ENCODE assay signal across 12 cellular contexts in genomic region chr5:150638488-150639316, GRCh38. TPM values are rescaled to one million over a fixed set of nuclear protein-coding genes. Genes with fewer than 3 reads are reported as not detected.
A peak's percentile ranks its signal among the peaks of the same experiment; 100 is the strongest.
DNase-seq lines count a peak whose midpoint lies in the region; ATAC-seq, FAIRE-seq and TF ChIP-seq lines count a peak whose summit lies in the region.
"Had no signal": no experiment of that assay in that cellular context is flagged by ENCODE, and none has a peak within 500 bp of the region (broad histone marks: within the 10 kb centered on the region; RNA-seq: fewer than 3 reads in every experiment).

No MANE protein-coding gene starts in this region.

- no peak overlapping the region for H3K27ac Mint-ChIP-seq in astrocyte (ENCODE audit: unreplicated experiment)
- H3K27ac Mint-ChIP-seq: CD4-positive, CD25-positive, alpha-beta regulatory T cell had no signal

- no peaks in the 10 kb centered on the region for H3K9me3 Mint-ChIP-seq in astrocyte (ENCODE audit: unreplicated experiment)

- peak in 1 of 2 donors; percentile 43 for TF ChIP-seq RAD21 in liver (IDR thresholded peaks at IDR 0.05)

- H3K36me3 ChIP-seq in astrocyte (ENCODE audit: insufficient read depth, low read length): no peaks in the 10 kb centered on the region
- no peaks in the 10 kb centered on the region for H3K36me3 ChIP-seq in liver (ENCODE audit: control insufficient read depth in 4 of 4, insufficient read depth in 3 of 4, low read depth in 1 of 4, low read length in 3 of 4)
- peaks cover 0 to 5% (median 0%) of the 10 kb centered on the region in 6 donors for H3K36me3 ChIP-seq in spleen

- no peak overlapping the region for H3K4me3 Mint-ChIP-seq in astrocyte (ENCODE audit: unreplicated experiment)
- H3K4me3 Mint-ChIP-seq: CD4-positive, CD25-positive, alpha-beta regulatory T cell had no signal

- WGBS in liver: 30% methylated on average over 5 of the region's 5 CpGs
- WGBS in spleen, 5 donors: 65 to 81% (median 74%) methylated on average over 5 of the region's 5 CpGs

- intact Hi-C loops in spleen (cut with DNase I; ENCODE audit: low total_unique reads) (no loop called here), posterior vena cava (cut with DNase I) (no loop called here)

- H3K36me3 Mint-ChIP-seq in astrocyte (ENCODE audit: low read depth, unreplicated experiment): peaks cover 5% of the 10 kb centered on the region
- H3K36me3 Mint-ChIP-seq: CD4-positive, CD25-positive, alpha-beta regulatory T cell had no signal

- H3K27me3 ChIP-seq in astrocyte (ENCODE audit: insufficient read depth, low read length) (no peaks in the 10 kb centered on the region), liver (ENCODE audit: control insufficient read depth in 4 of 4, insufficient read depth in 4 of 4, low read length in 3 of 4) (no peaks in the 10 kb centered on the region), spleen (replicated peaks in 1 of 7) (no peaks in the 10 kb centered on the region)

- peaks cover 68% of the 10 kb centered on the region for H3K4me1 Mint-ChIP-seq in astrocyte (ENCODE audit: low read depth, unreplicated experiment)
- H3K4me1 Mint-ChIP-seq: CD4-positive, CD25-positive, alpha-beta regulatory T cell had no signal

- peak overlapping the region; percentile 90 for H3K9ac ChIP-seq in astrocyte (ENCODE audit: low read length)
- H3K9ac ChIP-seq in liver (ENCODE audit: low read depth in 1 of 2, low read length in 2 of 2): no peak overlapping the region

- H3K4me1 ChIP-seq in astrocyte (ENCODE audit: insufficient read depth, low read length) (peaks cover 77% of the 10 kb centered on the region), liver (ENCODE audit: control insufficient read depth in 4 of 4, insufficient read depth in 4 of 4, low read length in 3 of 4) (peaks cover 20 to 81% (median 72%) of the 10 kb centered on the region in 4 donors), spleen (peaks cover 18 to 90% (median 48%) of the 10 kb centered on the region in 6 donors)

- no peaks in the 10 kb centered on the region for H3K9me3 ChIP-seq in astrocyte (ENCODE audit: insufficient read depth, low read depth, low read length)
- H3K9me3 ChIP-seq in liver (ENCODE audit: control insufficient read depth in 4 of 4, low read length in 3 of 4): no peaks in the 10 kb centered on the region
- H3K9me3 ChIP-seq in spleen: no peaks in the 10 kb centered on the region

- no peak for DNase-seq in astrocyte (ENCODE audit: low read depth)
- no peak for DNase-seq in spleen
- no peak for DNase-seq in Kasumi-1 (lab: John Stamatoyannopoulos, UW)
- no peak for DNase-seq in T1000 (lab: John Stamatoyannopoulos, UW)
- no peak for DNase-seq in posterior vena cava (ENCODE audit: low spot score)
- DNase-seq: CD4-positive, CD25-positive, alpha-beta regulatory T cell; H7; NCI-H2107 had no signal

- H3K27ac ChIP-seq in astrocyte (ENCODE audit: low read depth, low read length) (peak overlapping the region; percentile 99), liver (ENCODE audit: low read depth in 1 of 2, low read length in 2 of 2) (peak overlapping the region; percentile 83 to 99), spleen (peak overlapping the region in 7 of 8 donors; percentile 48 to 89 (median 86))

- ATAC-seq in GM18511 (IDR thresholded peaks at IDR 0.05; ENCODE audit: unreplicated experiment) (peak; percentile 61), HG03354 (IDR thresholded peaks at IDR 0.05; ENCODE audit: poor library complexity, severe bottlenecking, unreplicated experiment) (no peak)

- H3K4me2 ChIP-seq in astrocyte (ENCODE audit: low read length): peak overlapping the region; percentile 86

- H3K27me3 Mint-ChIP-seq in astrocyte (ENCODE audit: low read depth, unreplicated experiment): no peaks in the 10 kb centered on the region

- peaks cover 5% of the 10 kb centered on the region for H4K20me1 ChIP-seq in astrocyte (ENCODE audit: insufficient read depth, low read length)

- H3K79me2 ChIP-seq in astrocyte (ENCODE audit: insufficient read depth, low read length): peaks cover 26% of the 10 kb centered on the region

- H2AFZ ChIP-seq in astrocyte (ENCODE audit: low read depth, low read length): no peak overlapping the region

- TF ChIP-seq POLR2A in spleen (IDR thresholded peaks at IDR 0.05): no peak

- TF ChIP-seq CTCF in astrocyte (IDR thresholded peaks at IDR 0.05; ENCODE audit: insufficient read depth, low read depth, low read length): no peak
- TF ChIP-seq CTCF in liver (IDR thresholded peaks at IDR 0.05; ENCODE audit: low read depth, low read length, missing input control): no peak
- TF ChIP-seq CTCF in spleen (IDR thresholded peaks at IDR 0.05 in 8 of 11, conservative IDR thresholded peaks at IDR 0.05 in 3 of 11): no peak

- no peak overlapping the region for H3K4me3 ChIP-seq in astrocyte (ENCODE audit: insufficient read depth, low read depth, low read length)
- no peak overlapping the region for H3K4me3 ChIP-seq in liver (ENCODE audit: low read depth in 1 of 3, low read length in 3 of 3)
- H3K4me3 ChIP-seq in spleen: no peak overlapping the region

- FAIRE-seq in astrocyte (lab: Jason Lieb, UNC): no peak
- FAIRE-seq: endometrium had no signal

TF ChIP-seq in liver, 16 proteins besides CTCF, POLR2A, EP300 and RAD21 (continues in another document):
- TF ChIP-seq ATF3 (IDR thresholded peaks at IDR 0.05): no peak
- peak; percentile 50 for TF ChIP-seq MAX (IDR thresholded peaks at IDR 0.05)
- no peak for TF ChIP-seq FOXA2 (IDR thresholded peaks at IDR 0.05)
- TF ChIP-seq ZBTB33 (IDR thresholded peaks at IDR 0.05): no peak
- TF ChIP-seq HNF4G (IDR thresholded peaks at IDR 0.05): no peak
- peak in 1 of 2 donors; percentile 33 for TF ChIP-seq JUND (IDR thresholded peaks at IDR 0.05)
- no peak for TF ChIP-seq EGR1 (IDR thresholded peaks at IDR 0.05; ENCODE audit: low read depth in 2 of 2)
- no peak for TF ChIP-seq FOXA1 (IDR thresholded peaks at IDR 0.05)
- TF ChIP-seq RXRA (IDR thresholded peaks at IDR 0.05): peak; percentile 51 to 74
- TF ChIP-seq NR2F2 (IDR thresholded peaks at IDR 0.05): no peak
- peak; percentile 50 to 53 for TF ChIP-seq HNF4A (conservative IDR thresholded peaks at IDR 0.05)
- no peak for TF ChIP-seq GABPA (IDR thresholded peaks at IDR 0.05 in 1 of 2, conservative IDR thresholded peaks at IDR 0.05 in 1 of 2)
- peak; percentile 73 for TF ChIP-seq SP1 (IDR thresholded peaks at IDR 0.05)
- TF ChIP-seq YY1 (IDR thresholded peaks at IDR 0.05): peak; percentile 85
- no peak for TF ChIP-seq TAF1 (conservative IDR thresholded peaks at IDR 0.05)

RNA-seq across cellular contexts. Expression of gene SYNPO, which starts 1.8 kb away (rescaled TPM):
- total RNA-seq in astrocyte: 40.2 and 68.9 TPM in 2 replicates
- total RNA-seq in liver: 10 to 100 TPM in 1 of 2 donors, 1 to 10 TPM in 1; 1.1 to 17.5 TPM
- polyA plus RNA-seq in liver: 10 to 100 TPM in 1 of 2 donors, 1 to 10 TPM in 1; 3.9 to 36.6 TPM
- total RNA-seq in spleen: 100 to 1,000 TPM in 2 of 7 donors, 10 to 100 TPM in 5; 38.9 to 133 (median 68.9) TPM
- polyA plus RNA-seq in spleen: 10 to 100 TPM in 1 of 3 donors, 1 to 10 TPM in 2; 6.9 to 28.0 (median 9.3) TPM
- total RNA-seq in posterior vena cava: 100 to 1,000 TPM; 183 to 218 TPM
- polyA plus RNA-seq: CD4-positive, CD25-positive, alpha-beta regulatory T cell had no signal

RNA-seq across cellular contexts. Expression of gene MYOZ3, which starts 22.3 kb away (rescaled TPM):
- total RNA-seq in astrocyte: 5.5 and 9.4 TPM in 2 replicates
- under 1 TPM in 1 of 2 donors, not detected in 1; 0.09 TPM for total RNA-seq in liver
- polyA plus RNA-seq in liver: under 1 TPM; 0.03 to 0.04 TPM
- total RNA-seq in spleen: 1 to 10 TPM in 3 of 7 donors, under 1 TPM in 3, not detected in 1; 0.26 to 1.2 (median 0.81) TPM
- polyA plus RNA-seq in spleen: under 1 TPM; 0.04 to 0.32 (median 0.14) TPM
- total RNA-seq in posterior vena cava: 1 to 10 TPM in 1 of 2 donors, under 1 TPM in 1; 0.57 to 1.3 TPM
- total RNA-seq: CD4-positive, CD25-positive, alpha-beta regulatory T cell had no signal
